Comparison of ENCODE assay signal across 1 cellular context in the genomic region with DNA sequence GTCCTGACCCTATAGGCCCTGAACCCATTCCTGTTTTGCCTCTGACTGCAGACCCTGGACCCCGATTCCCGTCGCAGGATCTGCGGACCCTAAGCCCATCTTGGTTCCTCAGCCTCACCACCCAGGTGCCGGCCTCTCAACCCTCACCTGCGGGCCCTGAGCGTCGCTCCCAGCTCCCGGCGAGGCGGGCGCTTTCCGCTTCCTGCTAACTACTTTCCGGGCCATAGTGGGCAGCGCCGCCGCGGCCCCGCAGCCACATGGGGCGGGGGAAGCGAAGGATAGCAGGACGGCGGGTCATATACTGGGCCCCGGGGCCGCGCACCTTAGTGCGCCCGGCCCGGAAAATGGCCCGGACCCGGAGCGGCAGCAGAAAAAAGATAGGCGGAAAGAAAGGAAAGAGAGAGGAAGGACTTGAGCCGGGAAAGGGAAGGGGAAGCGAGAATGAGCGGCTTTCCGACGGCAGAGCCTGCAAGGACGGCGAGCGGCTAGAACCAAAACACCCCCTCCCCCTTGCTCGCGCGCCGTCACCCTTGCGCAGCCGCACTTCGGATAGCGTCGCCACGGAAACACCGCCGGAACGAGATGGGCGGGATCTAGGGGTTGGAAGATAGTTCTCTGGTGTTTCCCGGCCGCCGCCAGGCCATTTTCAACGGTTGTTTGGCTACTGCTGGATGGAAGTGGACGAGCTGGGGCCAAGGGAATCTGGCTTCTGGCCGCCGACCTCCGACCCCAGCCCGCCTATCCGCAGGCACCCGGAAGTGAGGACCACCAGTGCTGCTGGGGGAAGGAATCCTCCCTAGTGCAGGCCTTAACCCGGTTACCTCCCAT.
TF ChIP-seq lines count a peak whose summit lies in the region.

A gene (minus strand): TSS at position 492 of the 828 bp plus-strand sequence. CDS start 267 bp downstream, at position 225.

TF ChIP-seq in K562, 482 proteins besides CTCF, POLR2A, EP300 and RAD21 (continued from another document and continues in another):
- TF ChIP-seq RB1 (IDR thresholded peaks at IDR 0.05; ENCODE audit: low read depth) (0 out of 2 replicates have a peak, but pooled peaks have one; percentile 13), ZBTB1 (CRISPR knock-in tag; IDR thresholded peaks at IDR 0.05; ENCODE audit: borderline replicate concordance, low read depth) (no peak), SMARCA5 (IDR thresholded peaks at IDR 0.05) (no peak), CTBP1 (IDR thresholded peaks at IDR 0.05; ENCODE audit: borderline replicate concordance) (no peak), NELFE (IDR thresholded peaks at IDR 0.05; ENCODE audit: insufficient read depth, insufficient read length) (no peak), SMARCA4 (IDR thresholded peaks at IDR 0.05) (0 out of 2 replicates have a peak, but pooled peaks have one; percentile 31), THRAP3 (IDR thresholded peaks at IDR 0.05; ENCODE audit: borderline replicate concordance) (no peak), ZNF764 (CRISPR knock-in tag; IDR thresholded peaks at IDR 0.05; ENCODE audit: low read depth) (no peak), MAZ (CRISPR knock-in tag; conservative IDR thresholded peaks at IDR 0.05 in 1 of 2, IDR thresholded peaks at IDR 0.05 in 1 of 2) (peak; percentile 54 to 81; a peak in 3 of 4 replicates), C11orf30 (IDR thresholded peaks at IDR 0.05; ENCODE audit: low read depth) (peak; percentile 50; the same call in 1 of the 2 replicates), TEAD4 (IDR thresholded peaks at IDR 0.05; ENCODE audit: low read length) (no peak), TEAD4 (CRISPR knock-in tag; IDR thresholded peaks at IDR 0.05; ENCODE audit: borderline replicate concordance) (no peak), HMGN3 (IDR thresholded peaks at IDR 0.05; ENCODE audit: borderline replicate concordance, extremely low read depth, insufficient read length, low read depth, low read length) (peak; percentile 11), ZNF57 (CRISPR knock-in tag; IDR thresholded peaks at IDR 0.05) (no peak), TCFL5 (CRISPR knock-in tag; conservative IDR thresholded peaks at IDR 0.05) (no peak), RBFOX2 (IDR thresholded peaks at IDR 0.05; ENCODE audit: low read depth, low read length) (peak; percentile 95), ZNF140 (CRISPR knock-in tag; IDR thresholded peaks at IDR 0.05) (no peak), SPI1 (IDR thresholded peaks at IDR 0.05; ENCODE audit: borderline replicate concordance, low read depth, low read length) (no peak), L3MBTL2 (IDR thresholded peaks at IDR 0.05) (peak; percentile 93), HNRNPL (IDR thresholded peaks at IDR 0.05; ENCODE audit: low read depth, low read length) (no peak), RCOR1 (IDR thresholded peaks at IDR 0.05; ENCODE audit: borderline replicate concordance in 1 of 2, low read depth in 2 of 2, low read length in 2 of 2) (no peak), NBN (IDR thresholded peaks at IDR 0.05; ENCODE audit: low read depth) (peak; percentile 66; the same call in 1 of the 2 replicates), ZNF239 (CRISPR knock-in tag; IDR thresholded peaks at IDR 0.05) (no peak), HLTF (IDR thresholded peaks at IDR 0.05) (peak; percentile 52; the same call in 1 of the 2 replicates), ZKSCAN8 (CRISPR knock-in tag; IDR thresholded peaks at IDR 0.05) (no peak), CBFA2T3 (IDR thresholded peaks at IDR 0.05) (no peak), LARP7 (IDR thresholded peaks at IDR 0.05) (peak; percentile 65; the same call in 1 of the 2 replicates), SMAD1 (IDR thresholded peaks at IDR 0.05; ENCODE audit: low read depth, low read length, partially characterized antibody) (peak; percentile 55), ZNF347 (CRISPR knock-in tag; IDR thresholded peaks at IDR 0.05; ENCODE audit: low read depth) (no peak), KLF1 (tag; IDR thresholded peaks at IDR 0.05) (no peak)
- TF ChIP-seq, protein P1, sequence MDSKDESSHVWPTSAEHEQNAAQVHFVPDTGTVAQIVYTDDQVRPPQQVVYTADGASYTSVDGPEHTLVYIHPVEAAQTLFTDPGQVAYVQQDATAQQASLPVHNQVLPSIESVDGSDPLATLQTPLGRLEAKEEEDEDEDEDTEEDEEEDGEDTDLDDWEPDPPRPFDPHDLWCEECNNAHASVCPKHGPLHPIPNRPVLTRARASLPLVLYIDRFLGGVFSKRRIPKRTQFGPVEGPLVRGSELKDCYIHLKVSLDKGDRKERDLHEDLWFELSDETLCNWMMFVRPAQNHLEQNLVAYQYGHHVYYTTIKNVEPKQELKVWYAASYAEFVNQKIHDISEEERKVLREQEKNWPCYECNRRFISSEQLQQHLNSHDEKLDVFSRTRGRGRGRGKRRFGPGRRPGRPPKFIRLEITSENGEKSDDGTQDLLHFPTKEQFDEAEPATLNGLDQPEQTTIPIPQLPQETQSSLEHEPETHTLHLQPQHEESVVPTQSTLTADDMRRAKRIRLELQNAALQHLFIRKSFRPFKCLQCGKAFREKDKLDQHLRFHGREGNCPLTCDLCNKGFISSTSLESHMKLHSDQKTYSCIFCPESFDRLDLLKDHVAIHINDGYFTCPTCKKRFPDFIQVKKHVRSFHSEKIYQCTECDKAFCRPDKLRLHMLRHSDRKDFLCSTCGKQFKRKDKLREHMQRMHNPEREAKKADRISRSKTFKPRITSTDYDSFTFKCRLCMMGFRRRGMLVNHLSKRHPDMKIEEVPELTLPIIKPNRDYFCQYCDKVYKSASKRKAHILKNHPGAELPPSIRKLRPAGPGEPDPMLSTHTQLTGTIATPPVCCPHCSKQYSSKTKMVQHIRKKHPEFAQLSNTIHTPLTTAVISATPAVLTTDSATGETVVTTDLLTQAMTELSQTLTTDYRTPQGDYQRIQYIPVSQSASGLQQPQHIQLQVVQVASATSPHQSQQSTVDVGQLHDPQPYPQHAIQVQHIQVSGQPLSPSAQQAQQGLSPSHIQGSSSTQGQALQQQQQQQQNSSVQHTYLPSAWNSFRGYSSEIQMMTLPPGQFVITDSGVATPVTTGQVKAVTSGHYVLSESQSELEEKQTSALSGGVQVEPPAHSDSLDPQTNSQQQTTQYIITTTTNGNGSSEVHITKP (IDR thresholded peaks at IDR 0.05; ENCODE audit: partially characterized antibody), result peak; percentile 73
- TF ChIP-seq, protein P2, sequence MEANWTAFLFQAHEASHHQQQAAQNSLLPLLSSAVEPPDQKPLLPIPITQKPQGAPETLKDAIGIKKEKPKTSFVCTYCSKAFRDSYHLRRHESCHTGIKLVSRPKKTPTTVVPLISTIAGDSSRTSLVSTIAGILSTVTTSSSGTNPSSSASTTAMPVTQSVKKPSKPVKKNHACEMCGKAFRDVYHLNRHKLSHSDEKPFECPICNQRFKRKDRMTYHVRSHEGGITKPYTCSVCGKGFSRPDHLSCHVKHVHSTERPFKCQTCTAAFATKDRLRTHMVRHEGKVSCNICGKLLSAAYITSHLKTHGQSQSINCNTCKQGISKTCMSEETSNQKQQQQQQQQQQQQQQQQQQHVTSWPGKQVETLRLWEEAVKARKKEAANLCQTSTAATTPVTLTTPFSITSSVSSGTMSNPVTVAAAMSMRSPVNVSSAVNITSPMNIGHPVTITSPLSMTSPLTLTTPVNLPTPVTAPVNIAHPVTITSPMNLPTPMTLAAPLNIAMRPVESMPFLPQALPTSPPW (CRISPR knock-in tag; IDR thresholded peaks at IDR 0.05), result peak; percentile 86
- TF ChIP-seq, protein P3, sequence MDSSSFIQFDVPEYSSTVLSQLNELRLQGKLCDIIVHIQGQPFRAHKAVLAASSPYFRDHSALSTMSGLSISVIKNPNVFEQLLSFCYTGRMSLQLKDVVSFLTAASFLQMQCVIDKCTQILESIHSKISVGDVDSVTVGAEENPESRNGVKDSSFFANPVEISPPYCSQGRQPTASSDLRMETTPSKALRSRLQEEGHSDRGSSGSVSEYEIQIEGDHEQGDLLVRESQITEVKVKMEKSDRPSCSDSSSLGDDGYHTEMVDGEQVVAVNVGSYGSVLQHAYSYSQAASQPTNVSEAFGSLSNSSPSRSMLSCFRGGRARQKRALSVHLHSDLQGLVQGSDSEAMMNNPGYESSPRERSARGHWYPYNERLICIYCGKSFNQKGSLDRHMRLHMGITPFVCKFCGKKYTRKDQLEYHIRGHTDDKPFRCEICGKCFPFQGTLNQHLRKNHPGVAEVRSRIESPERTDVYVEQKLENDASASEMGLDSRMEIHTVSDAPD (CRISPR knock-in tag; IDR thresholded peaks at IDR 0.05), result no peak
- TF ChIP-seq, protein P4, sequence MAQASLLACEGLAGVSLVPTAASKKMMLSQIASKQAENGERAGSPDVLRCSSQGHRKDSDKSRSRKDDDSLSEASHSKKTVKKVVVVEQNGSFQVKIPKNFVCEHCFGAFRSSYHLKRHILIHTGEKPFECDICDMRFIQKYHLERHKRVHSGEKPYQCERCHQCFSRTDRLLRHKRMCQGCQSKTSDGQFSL (CRISPR knock-in tag; IDR thresholded peaks at IDR 0.05), result 0 out of 2 replicates have a peak, but pooled peaks have one; percentile 34
- TF ChIP-seq, protein P4 (tag; IDR thresholded peaks at IDR 0.05), result no peak
- TF ChIP-seq, protein P5, sequence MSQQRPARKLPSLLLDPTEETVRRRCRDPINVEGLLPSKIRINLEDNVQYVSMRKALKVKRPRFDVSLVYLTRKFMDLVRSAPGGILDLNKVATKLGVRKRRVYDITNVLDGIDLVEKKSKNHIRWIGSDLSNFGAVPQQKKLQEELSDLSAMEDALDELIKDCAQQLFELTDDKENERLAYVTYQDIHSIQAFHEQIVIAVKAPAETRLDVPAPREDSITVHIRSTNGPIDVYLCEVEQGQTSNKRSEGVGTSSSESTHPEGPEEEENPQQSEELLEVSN (IDR thresholded peaks at IDR 0.05; ENCODE audit: borderline replicate concordance in 1 of 2, extremely low read depth in 1 of 2, insufficient read depth in 1 of 2, insufficient read length in 1 of 2, low read depth in 1 of 2, low read length in 1 of 2, poor library complexity in 1 of 2, severe bottlenecking in 1 of 2), result peak; percentile 28 to 67
- TF ChIP-seq, protein P6, sequence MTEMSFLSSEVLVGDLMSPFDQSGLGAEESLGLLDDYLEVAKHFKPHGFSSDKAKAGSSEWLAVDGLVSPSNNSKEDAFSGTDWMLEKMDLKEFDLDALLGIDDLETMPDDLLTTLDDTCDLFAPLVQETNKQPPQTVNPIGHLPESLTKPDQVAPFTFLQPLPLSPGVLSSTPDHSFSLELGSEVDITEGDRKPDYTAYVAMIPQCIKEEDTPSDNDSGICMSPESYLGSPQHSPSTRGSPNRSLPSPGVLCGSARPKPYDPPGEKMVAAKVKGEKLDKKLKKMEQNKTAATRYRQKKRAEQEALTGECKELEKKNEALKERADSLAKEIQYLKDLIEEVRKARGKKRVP (CRISPR knock-in tag; IDR thresholded peaks at IDR 0.05), result no peak
- TF ChIP-seq, protein P7, sequence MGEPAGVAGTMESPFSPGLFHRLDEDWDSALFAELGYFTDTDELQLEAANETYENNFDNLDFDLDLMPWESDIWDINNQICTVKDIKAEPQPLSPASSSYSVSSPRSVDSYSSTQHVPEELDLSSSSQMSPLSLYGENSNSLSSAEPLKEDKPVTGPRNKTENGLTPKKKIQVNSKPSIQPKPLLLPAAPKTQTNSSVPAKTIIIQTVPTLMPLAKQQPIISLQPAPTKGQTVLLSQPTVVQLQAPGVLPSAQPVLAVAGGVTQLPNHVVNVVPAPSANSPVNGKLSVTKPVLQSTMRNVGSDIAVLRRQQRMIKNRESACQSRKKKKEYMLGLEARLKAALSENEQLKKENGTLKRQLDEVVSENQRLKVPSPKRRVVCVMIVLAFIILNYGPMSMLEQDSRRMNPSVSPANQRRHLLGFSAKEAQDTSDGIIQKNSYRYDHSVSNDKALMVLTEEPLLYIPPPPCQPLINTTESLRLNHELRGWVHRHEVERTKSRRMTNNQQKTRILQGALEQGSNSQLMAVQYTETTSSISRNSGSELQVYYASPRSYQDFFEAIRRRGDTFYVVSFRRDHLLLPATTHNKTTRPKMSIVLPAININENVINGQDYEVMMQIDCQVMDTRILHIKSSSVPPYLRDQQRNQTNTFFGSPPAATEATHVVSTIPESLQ (CRISPR knock-in tag; IDR thresholded peaks at IDR 0.05), result no peak
- TF ChIP-seq, protein P8, sequence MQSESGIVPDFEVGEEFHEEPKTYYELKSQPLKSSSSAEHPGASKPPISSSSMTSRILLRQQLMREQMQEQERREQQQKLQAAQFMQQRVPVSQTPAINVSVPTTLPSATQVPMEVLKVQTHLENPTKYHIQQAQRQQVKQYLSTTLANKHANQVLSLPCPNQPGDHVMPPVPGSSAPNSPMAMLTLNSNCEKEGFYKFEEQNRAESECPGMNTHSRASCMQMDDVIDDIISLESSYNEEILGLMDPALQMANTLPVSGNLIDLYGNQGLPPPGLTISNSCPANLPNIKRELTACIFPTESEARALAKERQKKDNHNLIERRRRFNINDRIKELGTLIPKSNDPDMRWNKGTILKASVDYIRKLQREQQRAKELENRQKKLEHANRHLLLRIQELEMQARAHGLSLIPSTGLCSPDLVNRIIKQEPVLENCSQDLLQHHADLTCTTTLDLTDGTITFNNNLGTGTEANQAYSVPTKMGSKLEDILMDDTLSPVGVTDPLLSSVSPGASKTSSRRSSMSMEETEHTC (IDR thresholded peaks at IDR 0.05), result no peak
- TF ChIP-seq, protein P9, sequence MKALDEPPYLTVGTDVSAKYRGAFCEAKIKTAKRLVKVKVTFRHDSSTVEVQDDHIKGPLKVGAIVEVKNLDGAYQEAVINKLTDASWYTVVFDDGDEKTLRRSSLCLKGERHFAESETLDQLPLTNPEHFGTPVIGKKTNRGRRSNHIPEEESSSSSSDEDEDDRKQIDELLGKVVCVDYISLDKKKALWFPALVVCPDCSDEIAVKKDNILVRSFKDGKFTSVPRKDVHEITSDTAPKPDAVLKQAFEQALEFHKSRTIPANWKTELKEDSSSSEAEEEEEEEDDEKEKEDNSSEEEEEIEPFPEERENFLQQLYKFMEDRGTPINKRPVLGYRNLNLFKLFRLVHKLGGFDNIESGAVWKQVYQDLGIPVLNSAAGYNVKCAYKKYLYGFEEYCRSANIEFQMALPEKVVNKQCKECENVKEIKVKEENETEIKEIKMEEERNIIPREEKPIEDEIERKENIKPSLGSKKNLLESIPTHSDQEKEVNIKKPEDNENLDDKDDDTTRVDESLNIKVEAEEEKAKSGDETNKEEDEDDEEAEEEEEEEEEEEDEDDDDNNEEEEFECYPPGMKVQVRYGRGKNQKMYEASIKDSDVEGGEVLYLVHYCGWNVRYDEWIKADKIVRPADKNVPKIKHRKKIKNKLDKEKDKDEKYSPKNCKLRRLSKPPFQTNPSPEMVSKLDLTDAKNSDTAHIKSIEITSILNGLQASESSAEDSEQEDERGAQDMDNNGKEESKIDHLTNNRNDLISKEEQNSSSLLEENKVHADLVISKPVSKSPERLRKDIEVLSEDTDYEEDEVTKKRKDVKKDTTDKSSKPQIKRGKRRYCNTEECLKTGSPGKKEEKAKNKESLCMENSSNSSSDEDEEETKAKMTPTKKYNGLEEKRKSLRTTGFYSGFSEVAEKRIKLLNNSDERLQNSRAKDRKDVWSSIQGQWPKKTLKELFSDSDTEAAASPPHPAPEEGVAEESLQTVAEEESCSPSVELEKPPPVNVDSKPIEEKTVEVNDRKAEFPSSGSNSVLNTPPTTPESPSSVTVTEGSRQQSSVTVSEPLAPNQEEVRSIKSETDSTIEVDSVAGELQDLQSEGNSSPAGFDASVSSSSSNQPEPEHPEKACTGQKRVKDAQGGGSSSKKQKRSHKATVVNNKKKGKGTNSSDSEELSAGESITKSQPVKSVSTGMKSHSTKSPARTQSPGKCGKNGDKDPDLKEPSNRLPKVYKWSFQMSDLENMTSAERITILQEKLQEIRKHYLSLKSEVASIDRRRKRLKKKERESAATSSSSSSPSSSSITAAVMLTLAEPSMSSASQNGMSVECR (CRISPR knock-in tag; IDR thresholded peaks at IDR 0.05), result peak; percentile 46; the same call in 1 of the 2 replicates
